In the genomic region with DNA sequence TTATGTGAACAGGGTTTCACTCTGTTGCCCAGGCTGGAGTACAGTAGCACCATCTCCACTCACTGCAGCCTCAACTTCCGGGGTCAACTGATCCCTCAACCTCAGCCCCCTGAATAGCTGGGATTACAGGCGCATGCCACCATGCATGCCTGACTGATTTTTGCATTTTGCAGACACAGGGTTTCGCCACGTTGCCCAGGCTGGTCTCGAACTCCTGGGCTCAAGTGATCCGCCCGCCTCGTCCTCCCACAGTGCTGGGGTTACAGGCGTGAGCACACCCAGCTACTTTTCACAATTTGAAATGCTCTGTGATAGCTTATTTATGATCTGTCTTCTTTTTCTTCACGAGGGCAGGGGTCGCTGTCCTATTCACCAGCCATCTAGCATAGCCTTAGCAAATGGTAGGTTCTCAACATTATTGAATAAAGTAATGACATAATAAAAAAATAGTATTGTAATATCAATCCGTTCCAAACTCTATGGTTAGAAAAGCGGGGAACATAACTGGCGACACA, we compare ENCODE assay signal across 9 cellular contexts. TPM values are rescaled to one million over a fixed set of nuclear protein-coding genes. Genes with fewer than 3 reads are reported as not detected.
DNase-seq lines count a peak whose midpoint lies in the region; ATAC-seq and TF ChIP-seq lines count a peak whose summit lies in the region.
"Had no signal": no experiment of that assay in that cellular context is flagged by ENCODE, and none has a peak within 500 bp of the region (broad histone marks: within the 10 kb centered on the region; RNA-seq: fewer than 3 reads in every experiment).

No MANE protein-coding gene starts in this region.

- peaks cover 25% of the 10 kb centered on the region for H3K4me1 ChIP-seq in A673 (ENCODE audit: insufficient read depth, low read length, poor library complexity, severe bottlenecking)
- H3K4me1 ChIP-seq in HCT116 (ENCODE audit: control insufficient read depth in 1 of 2, insufficient read depth in 2 of 2, low read length in 2 of 2) = peaks cover 12 to 54% of the 10 kb centered on the region in 2 experiments; a peak in 3 of 4 replicates
- H3K4me1 ChIP-seq in muscle layer of duodenum (ENCODE audit: control insufficient read depth in 1 of 2, insufficient read depth in 2 of 2, low read length in 2 of 2) = peaks cover 12 to 37% of the 10 kb centered on the region in 2 donors

- H3K36me3 ChIP-seq in A673 (ENCODE audit: insufficient read depth, low read length, poor library complexity, severe bottlenecking) (peaks cover 23% of the 10 kb centered on the region), HCT116 (ENCODE audit: control insufficient read depth in 1 of 2, insufficient read depth in 2 of 2, low read length in 2 of 2) (peaks cover 12 to 32% of the 10 kb centered on the region in 2 experiments), muscle layer of duodenum (ENCODE audit: control insufficient read depth in 1 of 2, insufficient read depth in 2 of 2, low read length in 2 of 2) (peaks cover 1 to 14% of the 10 kb centered on the region in 2 donors)
- H3K36me3 ChIP-seq: ovary had no signal

- TF ChIP-seq CTCF in A673 (conservative IDR thresholded peaks at IDR 0.05; ENCODE audit: low read depth, low read length) (no peak), HCT116 (IDR thresholded peaks at IDR 0.05 in 2 of 3, conservative IDR thresholded peaks at IDR 0.05 in 1 of 3; ENCODE audit: borderline replicate concordance in 1 of 3, insufficient read depth in 1 of 3, low read depth in 2 of 3, low read length in 2 of 3) (no peak)

- no peaks in the 10 kb centered on the region for H3K9me3 ChIP-seq in A673 (ENCODE audit: low read depth, low read length, poor library complexity, severe bottlenecking)
- H3K9me3 ChIP-seq in HCT116 (ENCODE audit: control insufficient read depth in 1 of 2, insufficient read depth in 1 of 2, low read depth in 1 of 2, low read length in 2 of 2) = no peaks in the 10 kb centered on the region
- H3K9me3 ChIP-seq in muscle layer of duodenum (ENCODE audit: control insufficient read depth in 1 of 2, low read length in 2 of 2) = no peaks in the 10 kb centered on the region
- H3K9me3 ChIP-seq: ovary had no signal

- ATAC-seq in HCT116 = peak; percentile 42
- no peak for ATAC-seq in activated naive CD8-positive, alpha-beta T cell treated with anti-CD3 and anti-CD28 coated beads, Interleukin-2, amount 50 U/mL, for 24 hours

- no peaks in the 10 kb centered on the region for H4K20me1 ChIP-seq in HCT116 (ENCODE audit: insufficient read depth)

- intact Hi-C loops in A673 (cut with micrococcal nuclease; ENCODE audit: unreplicated experiment) = no loop called here
- intact Hi-C loops in HCT116 (cut with micrococcal nuclease) = loop anchor here (2.0 to 10.0 kb wide), 3 partner anchors 78 to 282 kb away; a partner anchor contains a TSS

- peak overlapping the region; percentile 92 for H3K4me2 ChIP-seq in HCT116 (ENCODE audit: low read length)

- peaks cover 46% of the 10 kb centered on the region for H3K79me2 ChIP-seq in HCT116 (ENCODE audit: insufficient read depth, low read length)

- DNase-seq in A673 (ENCODE audit: low spot score) = no peak
- no peak for DNase-seq in HCT116 (ENCODE audit: low read depth, low spot score)
- no peak for DNase-seq in activated naive CD8-positive, alpha-beta T cell treated with anti-CD3 and anti-CD28 coated beads, Interleukin-2, amount 50 U/mL, for 24 hours
- DNase-seq in MV-4-11 (lab: John Stamatoyannopoulos, UW) = no peak
- no peak for DNase-seq in cerebellum (ENCODE audit: low spot score)
- no peak for DNase-seq in NCI-H146 (lab: John Stamatoyannopoulos, UW)
- no peak for DNase-seq in amygdala (lab: John Stamatoyannopoulos, UW)

- BruUV-seq in A673 (replicated peaks; lab: Mats Ljungman, UMichigan) (no TSS peak), HCT116 (replicated peaks; lab: Mats Ljungman, UMichigan) (no TSS peak)

- H3K36me3 Mint-ChIP-seq in activated naive CD8-positive, alpha-beta T cell treated with anti-CD3 and anti-CD28 coated beads, Interleukin-2, amount 50 U/mL, for 24 hours (ENCODE audit: low read depth) = peaks cover 35% of the 10 kb centered on the region

- no peak for TF ChIP-seq POLR2A in HCT116 (IDR thresholded peaks at IDR 0.05; ENCODE audit: borderline replicate concordance, extremely low read depth, insufficient read depth, insufficient read length)

- H3K4me3 ChIP-seq in A673 (ENCODE audit: low read depth, low read length, poor library complexity, severe bottlenecking) = peak overlapping the region; percentile 91
- peak overlapping the region; percentile 91 to 95 for H3K4me3 ChIP-seq in HCT116 (replicated peaks in 1 of 2; ENCODE audit: low read depth in 1 of 2, low read length in 2 of 2)
- H3K4me3 ChIP-seq in muscle layer of duodenum (ENCODE audit: low read depth in 1 of 2, low read length in 2 of 2) = peak overlapping the region; percentile 88 to 89

- no peaks in the 10 kb centered on the region for H3K27me3 ChIP-seq in A673 (replicated peaks; ENCODE audit: insufficient read depth, low read depth, low read length, poor library complexity)
- no peaks in the 10 kb centered on the region for H3K27me3 ChIP-seq in HCT116 (ENCODE audit: insufficient read depth, low read length)
- H3K27me3 ChIP-seq in muscle layer of duodenum (ENCODE audit: low read depth, low read length) = no peaks in the 10 kb centered on the region
- H3K27me3 ChIP-seq: ovary had no signal

- POLR2A ChIA-PET in A673 (lab: Charles Lee; ENCODE audit: low non-redundant PET) = no interaction called here
- POLR2A ChIA-PET in HCT116 (lab: Charles Lee) = interaction anchor here (0.8 to 2.2 kb wide), 4 partner anchors 9 to 86 kb away, joined by 3 to 9 read pairs (median 4); no protein-coding TSS in a partner anchor

- TF ChIP-seq RAD21 in HCT116 (IDR thresholded peaks at IDR 0.05; ENCODE audit: low read depth) = no peak

- no peak overlapping the region for H3K27ac ChIP-seq in A673 (ENCODE audit: low read depth, low read length, poor library complexity, severe bottlenecking)
- H3K27ac ChIP-seq in HCT116 (ENCODE audit: low read depth, low read length) = peak overlapping the region; percentile 20; the same call in 1 of the 2 replicates
- H3K27ac ChIP-seq in muscle layer of duodenum (ENCODE audit: low read length) = no peak overlapping the region

- peak overlapping the region; percentile 71 for H2AFZ ChIP-seq in HCT116 (ENCODE audit: low read depth, low read length, poor library complexity, severe bottlenecking)

- CTCF ChIA-PET in A673 (lab: Charles Lee) (interaction anchor here (0.6 to 1.3 kb wide), 2 partner anchors 26 to 28 kb away, joined by 3 to 4 read pairs; no protein-coding TSS in a partner anchor), HCT116 (lab: Charles Lee) (interaction anchor here (0.7 to 2.1 kb wide), 11 partner anchors 9 to 232 kb away, joined by 3 to 12 read pairs (median 3); no protein-coding TSS in a partner anchor)

- H3K27me3 Mint-ChIP-seq in activated naive CD8-positive, alpha-beta T cell treated with anti-CD3 and anti-CD28 coated beads, Interleukin-2, amount 50 U/mL, for 24 hours = no peaks in the 10 kb centered on the region

- H3K27ac Mint-ChIP-seq in activated naive CD8-positive, alpha-beta T cell treated with anti-CD3 and anti-CD28 coated beads, Interleukin-2, amount 50 U/mL, for 24 hours = peak overlapping the region; percentile 93

- RAD21 ChIA-PET in HCT116 (lab: Charles Lee; ENCODE audit: low non-redundant PET in 1 of 2, low total read pairs in 2 of 2, uncharacterized antibody in 2 of 2, unreplicated experiment in 2 of 2) = interaction anchor here (0.8 to 1.7 kb wide), 4 partner anchors 24 to 170 kb away, joined by 3 to 4 read pairs (median 4); a partner anchor contains a TSS

- no peaks in the 10 kb centered on the region for H3K9me2 ChIP-seq in HCT116 (ENCODE audit: insufficient read depth)

- H3K9me3 Mint-ChIP-seq in activated naive CD8-positive, alpha-beta T cell treated with anti-CD3 and anti-CD28 coated beads, Interleukin-2, amount 50 U/mL, for 24 hours = no peaks in the 10 kb centered on the region

- peak overlapping the region; percentile 91 for H3K4me3 Mint-ChIP-seq in activated naive CD8-positive, alpha-beta T cell treated with anti-CD3 and anti-CD28 coated beads, Interleukin-2, amount 50 U/mL, for 24 hours

- H3K9ac ChIP-seq in HCT116 (ENCODE audit: low read length) = peak overlapping the region; percentile 98; the same call in 1 of the 2 replicates

- H3K4me1 Mint-ChIP-seq in activated naive CD8-positive, alpha-beta T cell treated with anti-CD3 and anti-CD28 coated beads, Interleukin-2, amount 50 U/mL, for 24 hours = peaks cover 58% of the 10 kb centered on the region

TF ChIP-seq in HCT116, 20 proteins besides CTCF, POLR2A, EP300 and RAD21 (continues in another document):
- no peak for TF ChIP-seq YY1 (IDR thresholded peaks at IDR 0.05; ENCODE audit: extremely low read depth, insufficient replicate concordance, low read depth, low read length)
- TF ChIP-seq, protein P1, sequence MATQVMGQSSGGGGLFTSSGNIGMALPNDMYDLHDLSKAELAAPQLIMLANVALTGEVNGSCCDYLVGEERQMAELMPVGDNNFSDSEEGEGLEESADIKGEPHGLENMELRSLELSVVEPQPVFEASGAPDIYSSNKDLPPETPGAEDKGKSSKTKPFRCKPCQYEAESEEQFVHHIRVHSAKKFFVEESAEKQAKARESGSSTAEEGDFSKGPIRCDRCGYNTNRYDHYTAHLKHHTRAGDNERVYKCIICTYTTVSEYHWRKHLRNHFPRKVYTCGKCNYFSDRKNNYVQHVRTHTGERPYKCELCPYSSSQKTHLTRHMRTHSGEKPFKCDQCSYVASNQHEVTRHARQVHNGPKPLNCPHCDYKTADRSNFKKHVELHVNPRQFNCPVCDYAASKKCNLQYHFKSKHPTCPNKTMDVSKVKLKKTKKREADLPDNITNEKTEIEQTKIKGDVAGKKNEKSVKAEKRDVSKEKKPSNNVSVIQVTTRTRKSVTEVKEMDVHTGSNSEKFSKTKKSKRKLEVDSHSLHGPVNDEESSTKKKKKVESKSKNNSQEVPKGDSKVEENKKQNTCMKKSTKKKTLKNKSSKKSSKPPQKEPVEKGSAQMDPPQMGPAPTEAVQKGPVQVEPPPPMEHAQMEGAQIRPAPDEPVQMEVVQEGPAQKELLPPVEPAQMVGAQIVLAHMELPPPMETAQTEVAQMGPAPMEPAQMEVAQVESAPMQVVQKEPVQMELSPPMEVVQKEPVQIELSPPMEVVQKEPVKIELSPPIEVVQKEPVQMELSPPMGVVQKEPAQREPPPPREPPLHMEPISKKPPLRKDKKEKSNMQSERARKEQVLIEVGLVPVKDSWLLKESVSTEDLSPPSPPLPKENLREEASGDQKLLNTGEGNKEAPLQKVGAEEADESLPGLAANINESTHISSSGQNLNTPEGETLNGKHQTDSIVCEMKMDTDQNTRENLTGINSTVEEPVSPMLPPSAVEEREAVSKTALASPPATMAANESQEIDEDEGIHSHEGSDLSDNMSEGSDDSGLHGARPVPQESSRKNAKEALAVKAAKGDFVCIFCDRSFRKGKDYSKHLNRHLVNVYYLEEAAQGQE (IDR thresholded peaks at IDR 0.05; ENCODE audit: low read depth) = no peak

RNA-seq across cellular contexts. Expression of a gene that starts 0.5 kb away (rescaled TPM):
- total RNA-seq in A673 (2021) (86.8 and 90.4 TPM in 2 replicates), HCT116 (2021; ENCODE audit: unreplicated experiment) (103 TPM), cerebellum (47.8 TPM)
- 47.9 and 52.6 TPM in 2 replicates for polyA plus RNA-seq in HCT116 (2012)

RNA-seq across cellular contexts. Expression of a gene that starts 27.2 kb away (rescaled TPM):
- total RNA-seq in A673 (2021) (5.9 and 6.4 TPM in 2 replicates), HCT116 (2021; ENCODE audit: unreplicated experiment) (3.9 TPM), cerebellum (30.2 TPM)
- 1.6 and 2.5 TPM in 2 replicates for polyA plus RNA-seq in HCT116 (2012)
